Comparison of ENCODE assay signal across 8 cellular contexts in the genomic region with DNA sequence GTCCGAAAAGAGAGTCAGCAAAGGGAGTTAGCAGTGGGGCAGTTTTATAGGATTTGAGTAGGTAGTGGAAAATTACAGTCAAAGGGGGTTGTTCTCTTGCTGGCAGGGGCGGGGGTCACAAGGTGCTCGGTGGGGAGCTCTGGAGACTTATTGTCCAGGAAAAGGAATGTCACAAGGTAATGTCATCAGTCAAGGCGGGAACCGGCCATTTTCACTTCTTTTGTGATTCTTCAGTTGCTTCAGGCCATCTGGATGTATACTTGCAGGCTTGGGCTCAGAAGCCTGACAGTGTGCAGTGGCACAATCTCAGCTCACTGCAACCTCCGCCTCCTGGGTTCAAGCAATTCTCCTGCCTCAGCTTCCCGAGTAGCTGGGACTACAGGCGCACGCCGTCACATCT. TPM values are rescaled to one million over a fixed set of nuclear protein-coding genes. Genes with fewer than 3 reads are reported as not detected.
A peak's percentile ranks its signal among the peaks of the same experiment; 100 is the strongest.
DNase-seq lines count a peak whose midpoint lies in the region; ATAC-seq and TF ChIP-seq lines count a peak whose summit lies in the region.
"Not testable (repeated sequence)": the region's sequence is repeated elsewhere in the genome, so short reads cannot be mapped to it uniquely, and the experiment has no call there.

No MANE protein-coding gene starts in this region.

- not testable (repeated sequence) for H3K23ac ChIP-seq in mesenchymal stem cell (ENCODE audit: low read length in 2 of 2)

- WGBS in heart left ventricle, 4 donors: 85 to 94% (median 90%) methylated on average over 10 of the region's 10 CpGs
- WGBS in mesenchymal stem cell: 97% methylated on average over 10 of the region's 10 CpGs

- H2BK5ac ChIP-seq in mesenchymal stem cell (ENCODE audit: low read depth, low read length, poor library complexity, severe bottlenecking): not testable (repeated sequence)

- not testable (repeated sequence) for DNase-seq in RWPE1 (ENCODE audit: low spot score); endothelial cell (ENCODE audit: low spot score); heart left ventricle; mesenchymal stem cell; thoracic aorta (ENCODE audit: low spot score)
- peak; percentile 27 for DNase-seq in activated effector memory CD4-positive, alpha-beta T cell treated with anti-CD3 and anti-CD28 coated beads, Interleukin-2, amount 50 U/mL, for 16 hours

- peaks cover 62% of the 10 kb centered on the region for H3K4me1 Mint-ChIP-seq in endothelial cell (ENCODE audit: unreplicated experiment)

- H2AFZ ChIP-seq in mesenchymal stem cell (ENCODE audit: low read depth, low read length): not testable (repeated sequence)

- not testable (repeated sequence) for H3K9me3 Mint-ChIP-seq in endothelial cell (ENCODE audit: unreplicated experiment)

- not testable (repeated sequence) for TF ChIP-seq CTCF in C4-2B (conservative IDR thresholded peaks at IDR 0.05); HEK293 (tag by site-specific recombination; IDR thresholded peaks at IDR 0.05); RWPE1 (conservative IDR thresholded peaks at IDR 0.05; ENCODE audit: low read depth); endothelial cell (IDR thresholded peaks at IDR 0.05; ENCODE audit: unreplicated experiment); heart left ventricle (IDR thresholded peaks at IDR 0.05); thoracic aorta (IDR thresholded peaks at IDR 0.05)

- CTCF ChIA-PET in HEK293 (lab: Yijun Ruan, JAX): interaction anchor here (1.2 kb wide), 1 partner anchor 15 kb away, joined by 3 read pairs; no protein-coding TSS in a partner anchor
- CTCF ChIA-PET in RWPE1 (lab: Yijun Ruan, JAX): not testable (repeated sequence)

- POLR2A ChIA-PET in HEK293 (lab: Yijun Ruan, JAX); RWPE1 (lab: Yijun Ruan, JAX; ENCODE audit: low non-redundant PET): not testable (repeated sequence)

- not testable (repeated sequence) for H3K9ac ChIP-seq in mesenchymal stem cell (ENCODE audit: low read length)

- not testable (repeated sequence) for H3K27me3 ChIP-seq in heart left ventricle; mesenchymal stem cell (ENCODE audit: control insufficient read depth in 1 of 2, insufficient read depth in 1 of 2, low read length in 2 of 2); thoracic aorta (replicated peaks; ENCODE audit: insufficient read depth)

- H2BK12ac ChIP-seq in mesenchymal stem cell (ENCODE audit: low read length in 2 of 2): peak overlapping the region; percentile 59 to 94

- not testable (repeated sequence) for H4K8ac ChIP-seq in mesenchymal stem cell (ENCODE audit: low read length)

- H3K14ac ChIP-seq in mesenchymal stem cell (ENCODE audit: low read length in 2 of 2): not testable (repeated sequence)

- not testable (repeated sequence) for H2BK15ac ChIP-seq in mesenchymal stem cell (ENCODE audit: low read depth, poor library complexity, severe bottlenecking)

- not testable (repeated sequence) for H4K91ac ChIP-seq in mesenchymal stem cell (ENCODE audit: low read length)

- H3K4me1 ChIP-seq in HEK293 (ENCODE audit: control insufficient read depth, insufficient read depth, low read length) (peaks cover 19% of the 10 kb centered on the region), heart left ventricle (peaks cover 4 to 54% (median 23%) of the 10 kb centered on the region in 12 donors), mesenchymal stem cell (ENCODE audit: control insufficient read depth, insufficient read depth, low read depth, low read length) (peaks cover 11% of the 10 kb centered on the region), thoracic aorta (ENCODE audit: control insufficient read depth in 1 of 2, low read depth in 2 of 2) (peaks cover 24 to 48% of the 10 kb centered on the region in 2 donors)

- peak overlapping the region in 1 of 2 experiments; percentile 87 for H3K18ac ChIP-seq in mesenchymal stem cell (ENCODE audit: low read depth in 1 of 2, low read length in 2 of 2)

- not testable (repeated sequence) for H3K4me2 ChIP-seq in mesenchymal stem cell (ENCODE audit: low read length, poor library complexity, severe bottlenecking)

- peak overlapping the region; percentile 52 for H3K4me3 Mint-ChIP-seq in endothelial cell (ENCODE audit: unreplicated experiment)

- H2AK5ac ChIP-seq in mesenchymal stem cell (ENCODE audit: low read length, severe bottlenecking): not testable (repeated sequence)

- H3K4me3 ChIP-seq in HEK293 (ENCODE audit: low read depth, low read length); heart left ventricle; mesenchymal stem cell (ENCODE audit: insufficient read depth in 1 of 2, low read depth in 1 of 2, low read length in 2 of 2); thoracic aorta: not testable (repeated sequence)

- not testable (repeated sequence) for H3K36me3 ChIP-seq in HEK293 (ENCODE audit: control insufficient read depth in 2 of 2, insufficient read depth in 1 of 2, low read length in 2 of 2); heart left ventricle; mesenchymal stem cell (ENCODE audit: control insufficient read depth in 1 of 2, insufficient read depth in 2 of 2, low read depth in 1 of 2, low read length in 2 of 2); thoracic aorta

- H3K36me3 Mint-ChIP-seq in endothelial cell (ENCODE audit: low read depth, unreplicated experiment): not testable (repeated sequence)

- H3K9me3 ChIP-seq in HEK293 (ENCODE audit: control insufficient read depth, insufficient read depth, low read depth, low read length); heart left ventricle; mesenchymal stem cell (ENCODE audit: control insufficient read depth, low read length); thoracic aorta: not testable (repeated sequence)

- H3K27me3 Mint-ChIP-seq in endothelial cell (ENCODE audit: unreplicated experiment): not testable (repeated sequence)

- H3K79me1 ChIP-seq in mesenchymal stem cell (replicated peaks; ENCODE audit: low read length, poor library complexity, severe bottlenecking): not testable (repeated sequence)

- H3K4ac ChIP-seq in mesenchymal stem cell (ENCODE audit: low read depth in 1 of 2, low read length in 2 of 2): not testable (repeated sequence)

- ATAC-seq in heart left ventricle; thoracic aorta (ENCODE audit: insufficient number of reproducible peaks, low FRiP score, low read depth): not testable (repeated sequence)

- intact Hi-C loops in heart left ventricle (cut with DNase I): not testable (repeated sequence)

- not testable (repeated sequence) for TF ChIP-seq POLR2A in heart left ventricle (IDR thresholded peaks at IDR 0.05)

- peak overlapping the region; percentile 4 for H2BK120ac ChIP-seq in mesenchymal stem cell (ENCODE audit: low read depth, low read length)

- peak overlapping the region; percentile 93 for H3K27ac Mint-ChIP-seq in endothelial cell (ENCODE audit: unreplicated experiment)

- peak overlapping the region; percentile 54 for H3K27ac ChIP-seq in C4-2B
- H3K27ac ChIP-seq in HEK293 (ENCODE audit: extremely low read depth, low read depth, low read length); mesenchymal stem cell (ENCODE audit: low read length, poor library complexity, severe bottlenecking): not testable (repeated sequence)
- H3K27ac ChIP-seq in RWPE1: peak overlapping the region; percentile 91
- H3K27ac ChIP-seq in heart left ventricle: peak overlapping the region in 11 of 12 donors; percentile 29 to 85 (median 72)
- H3K27ac ChIP-seq in thoracic aorta: peak overlapping the region; percentile 50 to 67

TF ChIP-seq in HEK293, 187 proteins besides CTCF, POLR2A, EP300 and RAD21:
- TF ChIP-seq SETDB1 (IDR thresholded peaks at IDR 0.05; ENCODE audit: insufficient read length, low read length): peak; percentile 40

RNA-seq across cellular contexts. Expression of a gene that starts 29.6 kb away (rescaled TPM):
- total RNA-seq in endothelial cell (ENCODE audit: unreplicated experiment) (141 TPM), heart left ventricle (1 to 10 TPM in 6 of 9 donors, under 1 TPM in 3; 0.87 to 6.6 (median 1.6) TPM), thoracic aorta (1 to 10 TPM; 8.3 to 9.1 TPM)
- polyA plus RNA-seq in heart left ventricle: 1 to 10 TPM in 1 of 2 donors, under 1 TPM in 1; 0.80 to 4.9 TPM
- 51.1 TPM for polyA plus RNA-seq in mesenchymal stem cell (2013, experiment 1 of 2)
- 51.8 TPM for polyA plus RNA-seq in mesenchymal stem cell (2013, experiment 2 of 2)

Comparison
In these comparisons a context has a peak if more than half of its experiments do, and no peak if none do; other contexts are left out.
1. RNA of a gene that starts 29.6 kb away (total RNA-seq): 141 TPM in endothelial cell (single experiment); 8.3 to 9.1 TPM in thoracic aorta and 0.87 to 6.6 TPM in heart left ventricle; every median in the first group is over 10 times any median in the second.